6 cellular contexts compared by ENCODE assay signal in genomic region chr13:98885605-98886004, GRCh38.
"Had no signal": no experiment of that assay in that cellular context is flagged by ENCODE, and none has a peak within 500 bp of the region (broad histone marks: within the 10 kb centered on the region; RNA-seq: fewer than 3 reads in every experiment).

No MANE protein-coding gene starts in this region.

- H3K4me2 ChIP-seq: GM23338 had no signal

- H2AFZ ChIP-seq: GM23338 had no signal

- DNase-seq: H9, HCEC 1CT, HFFc6, KBM-7 had no signal

- H3K4me3 ChIP-seq: GM23338 had no signal

- H3K27ac ChIP-seq: HL-60 had no signal
